1 cellular context compared by ENCODE assay signal in the genomic region with DNA sequence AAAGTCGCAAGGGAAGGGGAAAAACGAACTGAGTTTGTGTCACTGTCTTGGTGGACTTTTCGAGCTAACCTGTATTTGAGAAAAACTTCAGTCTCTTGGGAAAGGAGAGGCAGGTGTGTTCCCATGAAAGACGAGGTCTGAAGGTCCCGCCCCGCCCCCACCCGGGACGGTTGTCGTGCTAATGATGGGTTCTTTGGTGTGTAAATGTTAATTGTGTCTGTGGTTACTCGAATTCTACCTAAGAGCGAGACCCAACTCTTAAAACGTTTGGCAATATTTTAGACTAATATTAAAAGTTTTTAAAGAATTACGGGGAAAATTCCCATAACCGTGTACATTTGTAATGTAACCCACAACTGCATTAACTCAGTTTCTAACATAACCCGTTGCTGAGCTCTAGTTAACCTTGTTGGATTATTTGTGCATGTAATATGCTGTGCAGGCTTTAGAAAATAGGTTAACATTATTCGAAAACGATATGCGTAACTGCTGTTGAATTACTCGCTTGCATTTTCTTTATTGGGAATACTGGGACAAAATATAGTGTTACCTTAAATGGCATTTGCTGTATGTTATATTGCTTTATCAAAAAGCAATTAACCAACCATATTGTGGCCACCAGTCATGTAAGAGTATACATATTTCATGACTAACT.
A peak's percentile ranks its signal among the peaks of the same experiment; 100 is the strongest.
TF ChIP-seq lines count a peak whose summit lies in the region.

No MANE protein-coding gene starts in this region.

TF ChIP-seq in GM12878, 131 proteins besides CTCF, POLR2A, EP300 and RAD21 (continued from another document):
- TF ChIP-seq, protein P1, sequence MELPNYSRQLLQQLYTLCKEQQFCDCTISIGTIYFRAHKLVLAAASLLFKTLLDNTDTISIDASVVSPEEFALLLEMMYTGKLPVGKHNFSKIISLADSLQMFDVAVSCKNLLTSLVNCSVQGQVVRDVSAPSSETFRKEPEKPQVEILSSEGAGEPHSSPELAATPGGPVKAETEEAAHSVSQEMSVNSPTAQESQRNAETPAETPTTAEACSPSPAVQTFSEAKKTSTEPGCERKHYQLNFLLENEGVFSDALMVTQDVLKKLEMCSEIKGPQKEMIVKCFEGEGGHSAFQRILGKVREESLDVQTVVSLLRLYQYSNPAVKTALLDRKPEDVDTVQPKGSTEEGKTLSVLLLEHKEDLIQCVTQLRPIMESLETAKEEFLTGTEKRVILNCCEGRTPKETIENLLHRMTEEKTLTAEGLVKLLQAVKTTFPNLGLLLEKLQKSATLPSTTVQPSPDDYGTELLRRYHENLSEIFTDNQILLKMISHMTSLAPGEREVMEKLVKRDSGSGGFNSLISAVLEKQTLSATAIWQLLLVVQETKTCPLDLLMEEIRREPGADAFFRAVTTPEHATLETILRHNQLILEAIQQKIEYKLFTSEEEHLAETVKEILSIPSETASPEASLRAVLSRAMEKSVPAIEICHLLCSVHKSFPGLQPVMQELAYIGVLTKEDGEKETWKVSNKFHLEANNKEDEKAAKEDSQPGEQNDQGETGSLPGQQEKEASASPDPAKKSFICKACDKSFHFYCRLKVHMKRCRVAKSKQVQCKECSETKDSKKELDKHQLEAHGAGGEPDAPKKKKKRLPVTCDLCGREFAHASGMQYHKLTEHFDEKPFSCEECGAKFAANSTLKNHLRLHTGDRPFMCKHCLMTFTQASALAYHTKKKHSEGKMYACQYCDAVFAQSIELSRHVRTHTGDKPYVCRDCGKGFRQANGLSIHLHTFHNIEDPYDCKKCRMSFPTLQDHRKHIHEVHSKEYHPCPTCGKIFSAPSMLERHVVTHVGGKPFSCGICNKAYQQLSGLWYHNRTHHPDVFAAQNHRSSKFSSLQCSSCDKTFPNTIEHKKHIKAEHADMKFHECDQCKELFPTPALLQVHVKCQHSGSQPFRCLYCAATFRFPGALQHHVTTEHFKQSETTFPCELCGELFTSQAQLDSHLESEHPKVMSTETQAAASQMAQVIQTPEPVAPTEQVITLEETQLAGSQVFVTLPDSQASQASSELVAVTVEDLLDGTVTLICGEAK (IDR thresholded peaks at IDR 0.05; ENCODE audit: borderline replicate concordance) = peak; percentile 28; the same call in 1 of the 2 replicates
